Comparison of ENCODE assay signal across 24 cellular contexts in the genomic region with DNA sequence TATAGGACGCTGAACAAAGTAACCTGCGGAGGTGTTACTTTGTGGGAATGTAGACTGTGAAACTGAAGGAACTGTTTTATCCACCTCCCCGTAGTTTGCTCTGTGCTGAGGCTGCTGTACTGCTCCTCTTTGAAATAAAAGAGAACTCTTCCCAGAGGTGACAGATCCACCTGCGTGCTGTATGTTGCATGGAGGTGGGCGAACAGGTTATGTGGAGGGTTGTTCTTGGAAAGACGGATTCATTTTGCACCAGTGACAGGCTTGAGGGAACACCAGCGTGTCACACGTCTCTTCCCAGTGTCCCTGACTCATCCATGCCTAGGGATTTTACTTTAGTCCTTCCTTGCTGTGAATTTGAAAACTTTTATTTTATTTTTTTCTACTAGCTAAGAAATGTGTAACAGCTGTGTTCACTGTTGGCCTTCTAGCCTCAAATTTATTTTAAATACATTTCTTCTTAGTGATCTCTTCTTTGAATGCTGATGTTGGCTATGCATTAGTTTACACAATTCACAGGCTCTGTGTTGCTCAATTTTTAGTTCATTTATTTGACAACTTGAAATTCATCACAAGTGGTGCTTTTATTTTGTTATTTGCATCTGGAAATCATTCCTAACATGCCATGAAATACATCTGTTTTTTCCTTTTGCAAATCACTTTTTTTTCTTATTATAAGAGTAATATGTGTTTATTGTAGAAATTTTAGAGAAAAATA.
"Had no signal": no experiment of that assay in that cellular context is flagged by ENCODE, and none has a peak within 500 bp of the region (broad histone marks: within the 10 kb centered on the region; RNA-seq: fewer than 3 reads in every experiment).

No MANE protein-coding gene starts in this region.

- H3K27ac Mint-ChIP-seq: activated naive CD8-positive, alpha-beta T cell treated with anti-CD3 and anti-CD28 coated beads for 36 hours; activated T-cell treated with anti-CD3 and anti-CD28 coated beads, Interleukin-2, amount 50 U/mL, for 24 hours; progenitor cell of endocrine pancreas; stimulated activated naive CD8-positive, alpha-beta T cell treated with anti-CD3 and anti-CD28 coated beads, Interleukin-15, Interleukin-2, amounts not matched to agents 100 ng/mL and 50 ng/mL, for 24 hours; T-helper 2 cell treated with Interferon-gamma antibody and Interleukin-4, amounts not matched to agents 5 μg/mL and 100 μg/mL, for 36 hours had no signal

- H3K27me3 Mint-ChIP-seq: activated naive CD8-positive, alpha-beta T cell treated with anti-CD3 and anti-CD28 coated beads for 36 hours; stimulated activated naive CD8-positive, alpha-beta T cell treated with anti-CD3 and anti-CD28 coated beads, Interleukin-15, Interleukin-2, amounts not matched to agents 100 ng/mL and 50 ng/mL, for 24 hours had no signal

- H3K27ac ChIP-seq: breast epithelium, coronary artery, esophagus squamous epithelium, right atrium auricular region, tibial nerve, WERI-Rb-1 had no signal

- H3K4me3 ChIP-seq: breast epithelium, coronary artery, esophagus squamous epithelium, right atrium auricular region, tibial nerve had no signal

- H3K4me1 ChIP-seq: breast epithelium, right atrium auricular region had no signal

- H3K9me3 Mint-ChIP-seq: activated naive CD8-positive, alpha-beta T cell treated with anti-CD3 and anti-CD28 coated beads for 36 hours; natural killer cell treated with Interleukin-12 subunit alpha and Interleukin-12 subunit beta and Interleukin-15 and Interleukin-18, amount 100 ng/mL, for 72 hours; stimulated activated naive CD8-positive, alpha-beta T cell treated with anti-CD3 and anti-CD28 coated beads, Interleukin-15, Interleukin-2, amounts not matched to agents 100 ng/mL and 50 ng/mL, for 24 hours had no signal

- H3K36me3 Mint-ChIP-seq: activated naive CD8-positive, alpha-beta T cell treated with anti-CD3 and anti-CD28 coated beads for 36 hours; natural killer cell treated with Interleukin-12 subunit alpha and Interleukin-12 subunit beta and Interleukin-15 and Interleukin-18, amount 100 ng/mL, for 72 hours had no signal

- H3K9me3 ChIP-seq: breast epithelium, esophagus squamous epithelium, right atrium auricular region, tibial nerve had no signal

- H3K36me3 ChIP-seq: breast epithelium, esophagus squamous epithelium, right atrium auricular region, tibial nerve, WERI-Rb-1 had no signal

- H3K4me3 Mint-ChIP-seq: activated naive CD8-positive, alpha-beta T cell treated with anti-CD3 and anti-CD28 coated beads for 36 hours; activated T-cell treated with anti-CD3 and anti-CD28 coated beads, Interleukin-2, amount 50 U/mL, for 24 hours; stimulated activated naive CD8-positive, alpha-beta T cell treated with anti-CD3 and anti-CD28 coated beads, Interleukin-15, Interleukin-2, amounts not matched to agents 100 ng/mL and 50 ng/mL, for 24 hours; T-helper 2 cell treated with Interferon-gamma antibody and Interleukin-4, amounts not matched to agents 5 μg/mL and 100 μg/mL, for 36 hours had no signal

- DNase-seq: activated CD4-positive, alpha-beta T cell treated with anti-CD3 and anti-CD28 coated beads for 1 hour; activated CD8-positive, alpha-beta memory T cell treated with anti-CD3 and anti-CD28 coated beads, Interleukin-2, amount 50 U/mL, for 4 hours; activated naive CD4-positive, alpha-beta T cell treated with Interleukin-2 at 50 U/mL for 16 hours; activated naive CD8-positive, alpha-beta T cell treated with anti-CD3 and anti-CD28 coated beads for 36 hours; activated T-cell treated with anti-CD3 and anti-CD28 coated beads, Interleukin-2, amount 50 U/mL, for 24 hours; amniotic stem cell; cerebellar nuclear complex; esophagus squamous epithelium; foreskin melanocyte; hippocampal formation; left ventricle myocardium superior; mammary epithelial cell; midbrain; stimulated activated CD4-positive, alpha-beta T cell treated with anti-CD3 and anti-CD28 coated beads, Interleukin-4, amount 100 ng/mL, for 4 hours; substantia nigra; WERI-Rb-1 had no signal

- ATAC-seq: left ventricle myocardium superior; natural killer cell treated with Interleukin-12 subunit alpha and Interleukin-12 subunit beta and Interleukin-15 and Interleukin-18, amount 100 ng/mL, for 72 hours had no signal

- H3K27me3 ChIP-seq: breast epithelium, right atrium auricular region, tibial nerve had no signal
